In the genomic region with DNA sequence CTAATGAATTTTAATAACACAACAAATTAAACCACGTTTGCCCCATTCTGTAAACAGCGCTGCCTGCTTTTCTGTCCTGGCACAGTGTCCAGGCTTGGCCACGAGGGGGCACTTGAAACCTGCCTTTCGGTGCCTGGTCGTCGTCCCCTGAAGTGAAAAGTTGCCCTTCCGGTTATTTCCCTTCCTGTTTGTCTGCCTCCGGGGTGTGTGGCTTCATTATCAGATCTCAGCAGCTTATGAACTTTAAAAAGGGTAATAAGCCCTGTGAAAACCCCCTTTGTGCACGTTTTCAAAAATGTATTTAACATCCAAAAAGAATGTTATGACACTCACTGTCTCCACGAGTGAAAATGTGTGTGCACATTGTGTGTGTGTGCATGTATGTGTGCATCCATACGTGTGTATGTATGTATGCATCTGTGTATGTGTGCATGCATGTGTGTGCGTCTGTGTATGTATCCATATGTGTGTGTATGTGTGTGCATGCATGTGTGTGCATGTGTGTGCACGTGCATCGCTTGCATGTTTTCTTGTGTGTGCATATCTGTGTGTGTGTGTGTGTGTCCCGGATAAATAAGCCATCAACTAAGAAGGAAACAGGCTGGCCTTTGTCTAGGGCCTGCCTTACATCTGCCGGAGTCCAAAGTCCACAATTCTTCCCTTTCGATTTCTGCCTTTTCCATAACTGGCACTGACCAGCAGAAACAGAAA, we compare ENCODE assay signal across 8 cellular contexts.
DNase-seq lines count a peak whose midpoint lies in the region; ATAC-seq and TF ChIP-seq lines count a peak whose summit lies in the region.

No MANE protein-coding gene starts in this region.

- TF ChIP-seq POLR2A in ovary (IDR thresholded peaks at IDR 0.05): no peak

- H3K27me3 ChIP-seq in ovary (no peaks in the 10 kb centered on the region), thoracic aorta (replicated peaks; ENCODE audit: insufficient read depth) (no peaks in the 10 kb centered on the region)

- TF ChIP-seq EP300 in ovary (IDR thresholded peaks at IDR 0.05): no peak

- H3K9me3 ChIP-seq in ovary: no peaks in the 10 kb centered on the region
- H3K9me3 ChIP-seq in thoracic aorta: no peaks in the 10 kb centered on the region

- no peak overlapping the region for H3K27ac ChIP-seq in ovary
- H3K27ac ChIP-seq in thoracic aorta: no peak overlapping the region

- DNase-seq in G401 (ENCODE audit: low spot score) (peak; percentile 59), H4 (ENCODE audit: low spot score) (peak; percentile 65), LHCN-M2 (ENCODE audit: low read depth) (peak; percentile 74), SK-N-DZ (ENCODE audit: low spot score) (peak; percentile 48), glomerular endothelial cell (ENCODE audit: extremely low read depth, low read depth, low spot score) (peak; percentile 23), ovary (peak; percentile 75 to 87 (median 86)), thoracic aorta (ENCODE audit: low spot score) (no peak)
- DNase-seq in activated naive CD4-positive, alpha-beta T cell treated with Interleukin-2 at 50 U/mL for 16 hours: peak; percentile 77

- in situ Hi-C loops in G401 (cut with HindIII; ENCODE audit: low sequenced_read_pairs): no loop called here

- H3K36me3 ChIP-seq in ovary (no peaks in the 10 kb centered on the region), thoracic aorta (no peaks in the 10 kb centered on the region)

- TF ChIP-seq CTCF in ovary (IDR thresholded peaks at IDR 0.05): peak; percentile 78 to 90 (median 88)
- peak; percentile 90 for TF ChIP-seq CTCF in thoracic aorta (IDR thresholded peaks at IDR 0.05)

- H3K4me3 ChIP-seq in ovary (no peak overlapping the region), thoracic aorta (peak overlapping the region; percentile 21)

- intact Hi-C loops in ovary (cut with DNase I): loop anchor here in 1 of 4 donors (10.0 kb wide), 1 partner anchor 750 kb away; no protein-coding TSS in a partner anchor

- peaks cover 2% of the 10 kb centered on the region for H3K4me1 ChIP-seq in ovary (ENCODE audit: insufficient read depth)
- peaks cover 0 to 7% of the 10 kb centered on the region in 2 donors for H3K4me1 ChIP-seq in thoracic aorta (ENCODE audit: control insufficient read depth in 1 of 2, low read depth in 2 of 2)

- ATAC-seq in thoracic aorta (ENCODE audit: insufficient number of reproducible peaks, low FRiP score, low read depth): no peak

- WGBS in ovary, 3 donors: 33 to 34% (median 33%) methylated on average over 17 of the region's 17 CpGs
